ENCODE assay signal across 8 cellular contexts in genomic region chr11:121589946-121590537, GRCh38.
DNase-seq lines count a peak whose midpoint lies in the region; ATAC-seq and TF ChIP-seq lines count a peak whose summit lies in the region.

No MANE protein-coding gene starts in this region.

- no peak overlapping the region for H3K9ac ChIP-seq in endodermal cell (ENCODE audit: extremely low read depth, low read length, poor library complexity, severe bottlenecking)

- peaks cover 9% of the 10 kb centered on the region for H3K9me3 ChIP-seq in endodermal cell (ENCODE audit: control insufficient read depth, low read length)

- DNase-seq in endodermal cell (no peak), NCI-H1048 (lab: John Stamatoyannopoulos, UW) (no peak), inferior parietal cortex (ENCODE audit: extremely low spot score) (no peak), GF-D8 (lab: John Stamatoyannopoulos, UW) (no peak), HT-29 (ENCODE audit: low spot score) (no peak)

- H3K27ac Mint-ChIP-seq in endodermal cell, result peak overlapping the region; percentile 13

- H3K36me3 ChIP-seq in endodermal cell (ENCODE audit: control insufficient read depth, insufficient read depth, low read length), result peaks cover 27% of the 10 kb centered on the region

- TF ChIP-seq CTCF in endodermal cell (conservative IDR thresholded peaks at IDR 0.05), result no peak

- H3K4me1 Mint-ChIP-seq in endodermal cell, result peaks cover 2% of the 10 kb centered on the region

- no peak overlapping the region for H3K4me3 Mint-ChIP-seq in endodermal cell

- no peaks in the 10 kb centered on the region for H3K4me1 ChIP-seq in endodermal cell (ENCODE audit: control insufficient read depth, insufficient read depth, low read length)

- 83% methylated on average over 5 of the region's 5 CpGs; no CpG with 5 or more reads in 1 of the 2 experiments for WGBS in endodermal cell (ENCODE audit: insufficient coverage in 1 of 2, insufficient read length in 1 of 2), 2 experiments

- H3K27ac ChIP-seq in endodermal cell (ENCODE audit: low read depth, low read length), result no peak overlapping the region

- H3K36me3 Mint-ChIP-seq in endodermal cell (ENCODE audit: low read depth), result peaks cover 72% of the 10 kb centered on the region

- H3K27me3 Mint-ChIP-seq in endodermal cell (ENCODE audit: insufficient read depth), result no peaks in the 10 kb centered on the region

- H3K4me3 ChIP-seq in endodermal cell (ENCODE audit: low read length), result no peak overlapping the region

- ATAC-seq in GM18502 (IDR thresholded peaks at IDR 0.05; ENCODE audit: poor library complexity, unreplicated experiment), result peak; percentile 80
- peak; percentile 72 for ATAC-seq in GM21515 (IDR thresholded peaks at IDR 0.05; ENCODE audit: unreplicated experiment)
- ATAC-seq in HG03571 (IDR thresholded peaks at IDR 0.05; ENCODE audit: unreplicated experiment), result peak; percentile 88

- H3K9me3 Mint-ChIP-seq in endodermal cell, result no peaks in the 10 kb centered on the region

- no peaks in the 10 kb centered on the region for H3K27me3 ChIP-seq in endodermal cell (ENCODE audit: control insufficient read depth, insufficient read depth, low read length, poor library complexity, severe bottlenecking)
